ENCODE assay signal across 9 cellular contexts in genomic region chr1:242467556-242468145, GRCh38. TPM values are rescaled to one million over a fixed set of nuclear protein-coding genes. Genes with fewer than 3 reads are reported as not detected.
A peak's percentile ranks its signal among the peaks of the same experiment; 100 is the strongest.
DNase-seq lines count a peak whose midpoint lies in the region; ATAC-seq and TF ChIP-seq lines count a peak whose summit lies in the region.
"Had no signal": no experiment of that assay in that cellular context is flagged by ENCODE, and none has a peak within 500 bp of the region (broad histone marks: within the 10 kb centered on the region; RNA-seq: fewer than 3 reads in every experiment).

No MANE protein-coding gene starts in this region.

- H3K9me3 Mint-ChIP-seq in endothelial cell (ENCODE audit: unreplicated experiment) = no peaks in the 10 kb centered on the region
- H3K9me3 Mint-ChIP-seq: activated naive CD4-positive, alpha-beta T cell treated with anti-CD3 and anti-CD28 coated beads, Interleukin-2, amount 50 U/mL, for 72 hours had no signal

- peak; percentile 79 for ATAC-seq in GM21723 (IDR thresholded peaks at IDR 0.05; ENCODE audit: unreplicated experiment)

- H3K27ac Mint-ChIP-seq in endothelial cell (ENCODE audit: unreplicated experiment) = no peak overlapping the region
- H3K27ac Mint-ChIP-seq: activated naive CD4-positive, alpha-beta T cell treated with anti-CD3 and anti-CD28 coated beads, Interleukin-2, amount 50 U/mL, for 72 hours had no signal

- H3K4me1 Mint-ChIP-seq in endothelial cell (ENCODE audit: unreplicated experiment) = no peaks in the 10 kb centered on the region

- no peak overlapping the region for H3K4me3 Mint-ChIP-seq in endothelial cell (ENCODE audit: unreplicated experiment)

- DNase-seq in GM03348 (ENCODE audit: low spot score) (peak; percentile 68), LHCN-M2 (ENCODE audit: low read depth) (peak; percentile 47), SHP77 (lab: John Stamatoyannopoulos, UW) (peak; percentile 39 to 42), endothelial cell (ENCODE audit: low spot score) (peak; percentile 63), midbrain (lab: John Stamatoyannopoulos, UW) (peak; percentile 67), NCI-H187 (lab: John Stamatoyannopoulos, UW) (no peak)
- no peak for DNase-seq in activated naive CD4-positive, alpha-beta T cell treated with Interleukin-2 at 50 U/mL for 16 hours

- H3K36me3 Mint-ChIP-seq in endothelial cell (ENCODE audit: low read depth, unreplicated experiment) = no peaks in the 10 kb centered on the region
- H3K36me3 Mint-ChIP-seq: activated naive CD4-positive, alpha-beta T cell treated with anti-CD3 and anti-CD28 coated beads, Interleukin-2, amount 50 U/mL, for 72 hours had no signal

- TF ChIP-seq CTCF in endothelial cell (IDR thresholded peaks at IDR 0.05; ENCODE audit: unreplicated experiment) = peak; percentile 72

- H3K27me3 Mint-ChIP-seq in endothelial cell (ENCODE audit: unreplicated experiment) = no peaks in the 10 kb centered on the region

RNA-seq across cellular contexts. Expression of gene PLD5, which starts 56.8 kb away (rescaled TPM):
- total RNA-seq in LHCN-M2 (2014; rRNA removed) = 0.11 and 0.90 TPM in 2 replicates
- 2.4 TPM for polyA plus RNA-seq in LHCN-M2 (2012)
- not detected for total RNA-seq in endothelial cell (ENCODE audit: unreplicated experiment)
- total RNA-seq: activated naive CD4-positive, alpha-beta T cell treated with anti-CD3 and anti-CD28 coated beads, Interleukin-2, amount 50 U/mL, for 72 hours had no signal

Comparison
In these comparisons a context has a peak if more than half of its experiments do, and no peak if none do; other contexts are left out.
1. DNase-seq: peak in GM03348 (single experiment), LHCN-M2 (single experiment), SHP77 (2 of 2), endothelial cell (single experiment) and midbrain (single experiment); none in NCI-H187 (0 of 2) and activated naive CD4-positive, alpha-beta T cell treated with Interleukin-2 at 50 U/mL for 16 hours (single experiment).